10 cellular contexts compared by ENCODE assay signal in genomic region chr7:112001089-112001826, GRCh38.
A peak's percentile ranks its signal among the peaks of the same experiment; 100 is the strongest.
DNase-seq lines count a peak whose midpoint lies in the region; ATAC-seq, FAIRE-seq and TF ChIP-seq lines count a peak whose summit lies in the region.
"Had no signal": no experiment of that assay in that cellular context is flagged by ENCODE, and none has a peak within 500 bp of the region (broad histone marks: within the 10 kb centered on the region; RNA-seq: fewer than 3 reads in every experiment).

No MANE protein-coding gene starts in this region.

- no peaks in the 10 kb centered on the region for H3K27me3 ChIP-seq in uterus

- CTCF ChIA-PET in AG04449 (lab: Yijun Ruan, JAX), result no interaction called here
- CTCF ChIA-PET in activated CD4-positive, alpha-beta memory T cell treated with anti-CD3 and anti-CD28 coated beads, Interleukin-2, amount 10 ng/mL, durations not matched to agents 7 days and 5 days (lab: Charles Lee), result no interaction called here

- H3K4me1 Mint-ChIP-seq in activated CD4-positive, alpha-beta memory T cell treated with anti-CD3 and anti-CD28 coated beads, Interleukin-2, amount 10 ng/mL, durations not matched to agents 7 days and 5 days, result no peaks in the 10 kb centered on the region
- no peaks in the 10 kb centered on the region for H3K4me1 Mint-ChIP-seq in natural killer cell

- POLR2A ChIA-PET in AG04449 (lab: Yijun Ruan, JAX), result no interaction called here
- POLR2A ChIA-PET in activated CD4-positive, alpha-beta memory T cell treated with anti-CD3 and anti-CD28 coated beads, Interleukin-2, amount 10 ng/mL, durations not matched to agents 7 days and 5 days (lab: Charles Lee), result no interaction called here

- H3K9me3 ChIP-seq in uterus, result no peaks in the 10 kb centered on the region

- H3K27me3 Mint-ChIP-seq in activated CD4-positive, alpha-beta memory T cell treated with anti-CD3 and anti-CD28 coated beads, Interleukin-2, amount 10 ng/mL, durations not matched to agents 7 days and 5 days, result no peaks in the 10 kb centered on the region
- H3K27me3 Mint-ChIP-seq in natural killer cell (ENCODE audit: low read depth in 2 of 2), result no peaks in the 10 kb centered on the region

- no peak overlapping the region for H3K4me3 Mint-ChIP-seq in activated CD4-positive, alpha-beta memory T cell treated with anti-CD3 and anti-CD28 coated beads, Interleukin-2, amount 10 ng/mL, durations not matched to agents 7 days and 5 days
- no peak overlapping the region for H3K4me3 Mint-ChIP-seq in natural killer cell

- no peaks in the 10 kb centered on the region for H3K4me1 ChIP-seq in uterus

- TF ChIP-seq CTCF in AG04449 (IDR thresholded peaks at IDR 0.05; ENCODE audit: insufficient read depth, low read length, missing control alignments) (no peak), cardiac fibroblast (IDR thresholded peaks at IDR 0.05; ENCODE audit: low read depth, low read length) (no peak), uterus (IDR thresholded peaks at IDR 0.05) (no peak), natural killer cell (IDR thresholded peaks at IDR 0.05) (no peak)

- H3K36me3 ChIP-seq in uterus, result no peaks in the 10 kb centered on the region

- no peak for FAIRE-seq in GM12891 (lab: Jason Lieb, UNC)

- DNase-seq in AG04449 (ENCODE audit: low read depth, low spot score) (peak; percentile 26), LoVo (ENCODE audit: low spot score) (peak; percentile 69), cardiac fibroblast (ENCODE audit: low read depth in 2 of 2) (peak; percentile 89 to 97), lung microvascular endothelial cell (ENCODE audit: low read depth in 2 of 2) (peak; percentile 66 to 84), uterus (no peak), natural killer cell (no peak), GM12891 (ENCODE audit: insufficient read length, low spot score) (no peak)
- DNase-seq in activated CD4-positive, alpha-beta memory T cell treated with anti-CD3 and anti-CD28 coated beads, Interleukin-2, amount 10 ng/mL, durations not matched to agents 7 days and 5 days, result no peak
- DNase-seq: activated CD4-positive, CD25-positive, alpha-beta regulatory T cell treated with anti-CD3 and anti-CD28 coated beads, Interleukin-2, amount 50 U/mL, for 72 hours had no signal

- H3K36me3 Mint-ChIP-seq in activated CD4-positive, alpha-beta memory T cell treated with anti-CD3 and anti-CD28 coated beads, Interleukin-2, amount 10 ng/mL, durations not matched to agents 7 days and 5 days (ENCODE audit: low read depth), result no peaks in the 10 kb centered on the region
- H3K36me3 Mint-ChIP-seq in natural killer cell, result no peaks in the 10 kb centered on the region

- H3K27ac Mint-ChIP-seq in activated CD4-positive, alpha-beta memory T cell treated with anti-CD3 and anti-CD28 coated beads, Interleukin-2, amount 10 ng/mL, durations not matched to agents 7 days and 5 days, result no peak overlapping the region
- H3K27ac Mint-ChIP-seq in natural killer cell, result no peak overlapping the region

- intact Hi-C loops in uterus (cut with DNase I; ENCODE audit: low total_unique reads), result no loop called here
- intact Hi-C loops in natural killer cell (cut with micrococcal nuclease), result no loop called here

- no peak overlapping the region for H3K27ac ChIP-seq in uterus
- H3K27ac ChIP-seq: C4-2B had no signal

- H3K4me3 ChIP-seq in AG04449 (ENCODE audit: low read depth, low read length) (no peak overlapping the region), cardiac fibroblast (replicated peaks in 1 of 2; ENCODE audit: low read depth in 2 of 2, low read length in 2 of 2) (peak overlapping the region in 1 of 2 donors; percentile 28), uterus (no peak overlapping the region)

- no peaks in the 10 kb centered on the region for H3K9me3 Mint-ChIP-seq in activated CD4-positive, alpha-beta memory T cell treated with anti-CD3 and anti-CD28 coated beads, Interleukin-2, amount 10 ng/mL, durations not matched to agents 7 days and 5 days
- H3K9me3 Mint-ChIP-seq in natural killer cell, result peaks cover 5% of the 10 kb centered on the region in 2 donors

- TF ChIP-seq POLR2A in uterus (IDR thresholded peaks at IDR 0.05) (no peak), GM12891 (IDR thresholded peaks at IDR 0.05; ENCODE audit: low read depth, low read length) (no peak)

- no peak for ATAC-seq in natural killer cell

TF ChIP-seq in GM12891, 5 proteins besides CTCF, POLR2A, EP300 and RAD21:
- no peak for TF ChIP-seq TAF1 (IDR thresholded peaks at IDR 0.05; ENCODE audit: low read depth, low read length)
- TF ChIP-seq SPI1 (IDR thresholded peaks at IDR 0.05; ENCODE audit: low read depth, low read length), result no peak
- no peak for TF ChIP-seq POLR2AphosphoS5 (IDR thresholded peaks at IDR 0.05; ENCODE audit: low read depth, low read length)
TF ChIP-seq in GM12891: peak in this region for 0.

Comparison
In these comparisons a context has a peak if more than half of its experiments do, and no peak if none do; other contexts are left out.
1. DNase-seq: peak in AG04449 (single experiment), LoVo (single experiment), cardiac fibroblast (2 of 2) and lung microvascular endothelial cell (2 of 2); none in activated CD4-positive, alpha-beta memory T cell treated with anti-CD3 and anti-CD28 coated beads, Interleukin-2, amount 10 ng/mL, durations not matched to agents 7 days and 5 days (single experiment), uterus (0 of 2), natural killer cell (single experiment) and GM12891 (single experiment).